Comparison of ENCODE assay signal across 1 cellular context in genomic region chr2:21043744-21044532, GRCh38.
A peak's percentile ranks its signal among the peaks of the same experiment; 100 is the strongest.
TF ChIP-seq lines count a peak whose summit lies in the region.

TSS of gene APOB (minus strand) at chr2:21044073. CDS start at chr2:21043945, 128 bp downstream.

TF ChIP-seq in HepG2, 621 proteins besides CTCF, POLR2A, EP300 and RAD21 (continued from another document and continues in another):
- TF ChIP-seq ZNF556 (CRISPR knock-in tag; IDR thresholded peaks at IDR 0.05; ENCODE audit: borderline replicate concordance): peak; percentile 72; the same call in 1 of the 2 replicates
- TF ChIP-seq ZNF598 (CRISPR knock-in tag; IDR thresholded peaks at IDR 0.05; ENCODE audit: borderline replicate concordance): no peak; the same call in 1 of the 2 replicates
- TF ChIP-seq ZBTB42 (CRISPR knock-in tag; IDR thresholded peaks at IDR 0.05): peak; percentile 83; the same call in 1 of the 2 replicates
- TF ChIP-seq, protein P1, sequence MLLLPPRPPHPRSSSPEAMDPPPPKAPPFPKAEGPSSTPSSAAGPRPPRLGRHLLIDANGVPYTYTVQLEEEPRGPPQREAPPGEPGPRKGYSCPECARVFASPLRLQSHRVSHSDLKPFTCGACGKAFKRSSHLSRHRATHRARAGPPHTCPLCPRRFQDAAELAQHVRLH (CRISPR knock-in tag; IDR thresholded peaks at IDR 0.05; ENCODE audit: borderline replicate concordance, low read depth): peak; percentile 84
- TF ChIP-seq KAT2B (IDR thresholded peaks at IDR 0.05; ENCODE audit: borderline replicate concordance, low read depth, low read length): no peak
- TF ChIP-seq HMG20A (CRISPR knock-in tag; IDR thresholded peaks at IDR 0.05; ENCODE audit: borderline replicate concordance): peak; percentile 92
- TF ChIP-seq FOXA3 (CRISPR knock-in tag; IDR thresholded peaks at IDR 0.05): peak; percentile 94
- 0 out of 2 replicates have a peak, but pooled peaks have one; percentile 22 for TF ChIP-seq KDM1A (CRISPR knock-in tag; IDR thresholded peaks at IDR 0.05)
- TF ChIP-seq KDM5A (IDR thresholded peaks at IDR 0.05; ENCODE audit: borderline replicate concordance, low read length): no peak
- no peak; the same call in 1 of the 2 replicates for TF ChIP-seq SMARCC2 (IDR thresholded peaks at IDR 0.05)
- TF ChIP-seq ZNF317 (CRISPR knock-in tag; IDR thresholded peaks at IDR 0.05): no peak
- TF ChIP-seq TFAP4 (IDR thresholded peaks at IDR 0.05; ENCODE audit: borderline replicate concordance, low read depth): peak; percentile 81
- no peak; the same call in 1 of the 2 replicates for TF ChIP-seq ZNF460 (CRISPR knock-in tag; IDR thresholded peaks at IDR 0.05; ENCODE audit: borderline replicate concordance)
- TF ChIP-seq, protein P2, sequence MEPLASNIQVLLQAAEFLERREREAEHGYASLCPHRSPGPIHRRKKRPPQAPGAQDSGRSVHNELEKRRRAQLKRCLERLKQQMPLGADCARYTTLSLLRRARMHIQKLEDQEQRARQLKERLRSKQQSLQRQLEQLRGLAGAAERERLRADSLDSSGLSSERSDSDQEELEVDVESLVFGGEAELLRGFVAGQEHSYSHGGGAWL (CRISPR knock-in tag; IDR thresholded peaks at IDR 0.05): peak; percentile 78
- TF ChIP-seq, protein P3, sequence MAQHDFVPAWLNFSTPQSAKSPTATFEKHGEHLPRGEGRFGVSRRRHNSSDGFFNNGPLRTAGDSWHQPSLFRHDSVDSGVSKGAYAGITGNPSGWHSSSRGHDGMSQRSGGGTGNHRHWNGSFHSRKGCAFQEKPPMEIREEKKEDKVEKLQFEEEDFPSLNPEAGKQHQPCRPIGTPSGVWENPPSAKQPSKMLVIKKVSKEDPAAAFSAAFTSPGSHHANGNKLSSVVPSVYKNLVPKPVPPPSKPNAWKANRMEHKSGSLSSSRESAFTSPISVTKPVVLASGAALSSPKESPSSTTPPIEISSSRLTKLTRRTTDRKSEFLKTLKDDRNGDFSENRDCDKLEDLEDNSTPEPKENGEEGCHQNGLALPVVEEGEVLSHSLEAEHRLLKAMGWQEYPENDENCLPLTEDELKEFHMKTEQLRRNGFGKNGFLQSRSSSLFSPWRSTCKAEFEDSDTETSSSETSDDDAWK (CRISPR knock-in tag; IDR thresholded peaks at IDR 0.05): no peak
- TF ChIP-seq ZNF687 (CRISPR knock-in tag; IDR thresholded peaks at IDR 0.05): peak; percentile 88
- TF ChIP-seq ZBTB26 (CRISPR knock-in tag; IDR thresholded peaks at IDR 0.05; ENCODE audit: borderline replicate concordance): peak; percentile 82; the same call in 1 of the 2 replicates
- TF ChIP-seq ZNF777 (CRISPR knock-in tag; IDR thresholded peaks at IDR 0.05): peak; percentile 60; the same call in 1 of the 2 replicates
- peak; percentile 99 for TF ChIP-seq MED13 (CRISPR knock-in tag; IDR thresholded peaks at IDR 0.05)
- TF ChIP-seq ZNF383 (CRISPR knock-in tag; IDR thresholded peaks at IDR 0.05; ENCODE audit: borderline replicate concordance): peak; percentile 64; the same call in 1 of the 2 replicates
- TF ChIP-seq ZBED4 (CRISPR knock-in tag; IDR thresholded peaks at IDR 0.05; ENCODE audit: borderline replicate concordance): peak; percentile 66; the same call in 1 of the 2 replicates
- TF ChIP-seq PLSCR1 (CRISPR knock-in tag; IDR thresholded peaks at IDR 0.05; ENCODE audit: borderline replicate concordance): no peak
- peak; percentile 97 for TF ChIP-seq HDAC2 (CRISPR knock-in tag; IDR thresholded peaks at IDR 0.05)
- TF ChIP-seq ZMYM3 (CRISPR knock-in tag; IDR thresholded peaks at IDR 0.05): no peak; the same call in 1 of the 2 replicates
- TF ChIP-seq TBP (CRISPR knock-in tag; IDR thresholded peaks at IDR 0.05): peak; percentile 92
- peak; percentile 68 for TF ChIP-seq SP5 (CRISPR knock-in tag; IDR thresholded peaks at IDR 0.05; ENCODE audit: borderline replicate concordance, low read depth)
- TF ChIP-seq ZNF18 (CRISPR knock-in tag; IDR thresholded peaks at IDR 0.05; ENCODE audit: insufficient replicate concordance): peak; percentile 91
- peak; percentile 60 for TF ChIP-seq ZNF121 (CRISPR knock-in tag; IDR thresholded peaks at IDR 0.05)
- no peak for TF ChIP-seq ARID3A (IDR thresholded peaks at IDR 0.05; ENCODE audit: low read depth, low read length)
- no peak for TF ChIP-seq FOXA1 (IDR thresholded peaks at IDR 0.05)
- TF ChIP-seq FOXA1 (CRISPR knock-in tag; IDR thresholded peaks at IDR 0.05): peak; percentile 93
- TF ChIP-seq ZFX (CRISPR knock-in tag; IDR thresholded peaks at IDR 0.05; ENCODE audit: low read depth): peak; percentile 89
- peak; percentile 19; the same call in 1 of the 2 replicates for TF ChIP-seq ZNF747 (CRISPR knock-in tag; IDR thresholded peaks at IDR 0.05; ENCODE audit: borderline replicate concordance)
- TF ChIP-seq HOXD1 (CRISPR knock-in tag; IDR thresholded peaks at IDR 0.05): peak; percentile 96; the same call in 1 of the 2 replicates
- TF ChIP-seq KDM2A (CRISPR knock-in tag; IDR thresholded peaks at IDR 0.05; ENCODE audit: borderline replicate concordance, low read depth): peak; percentile 82; the same call in 1 of the 2 replicates
- peak; percentile 96 for TF ChIP-seq NKX3-1 (CRISPR knock-in tag; IDR thresholded peaks at IDR 0.05)
- peak; percentile 94; the same call in 1 of the 2 replicates for TF ChIP-seq TMF1 (CRISPR knock-in tag; IDR thresholded peaks at IDR 0.05; ENCODE audit: low read depth)
- no peak for TF ChIP-seq ZNF484 (CRISPR knock-in tag; IDR thresholded peaks at IDR 0.05; ENCODE audit: borderline replicate concordance, low read depth)
- peak; percentile 32; the same call in 1 of the 2 replicates for TF ChIP-seq ZBTB3 (CRISPR knock-in tag; IDR thresholded peaks at IDR 0.05; ENCODE audit: borderline replicate concordance, low read depth)
- peak; percentile 91; the same call in 1 of the 2 replicates for TF ChIP-seq SMAD1 (CRISPR knock-in tag; IDR thresholded peaks at IDR 0.05; ENCODE audit: borderline replicate concordance, low read depth)
- TF ChIP-seq, protein P4, sequence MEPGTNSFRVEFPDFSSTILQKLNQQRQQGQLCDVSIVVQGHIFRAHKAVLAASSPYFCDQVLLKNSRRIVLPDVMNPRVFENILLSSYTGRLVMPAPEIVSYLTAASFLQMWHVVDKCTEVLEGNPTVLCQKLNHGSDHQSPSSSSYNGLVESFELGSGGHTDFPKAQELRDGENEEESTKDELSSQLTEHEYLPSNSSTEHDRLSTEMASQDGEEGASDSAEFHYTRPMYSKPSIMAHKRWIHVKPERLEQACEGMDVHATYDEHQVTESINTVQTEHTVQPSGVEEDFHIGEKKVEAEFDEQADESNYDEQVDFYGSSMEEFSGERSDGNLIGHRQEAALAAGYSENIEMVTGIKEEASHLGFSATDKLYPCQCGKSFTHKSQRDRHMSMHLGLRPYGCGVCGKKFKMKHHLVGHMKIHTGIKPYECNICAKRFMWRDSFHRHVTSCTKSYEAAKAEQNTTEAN (CRISPR knock-in tag; conservative IDR thresholded peaks at IDR 0.05): peak; percentile 93
- TF ChIP-seq MYNN (CRISPR knock-in tag; IDR thresholded peaks at IDR 0.05; ENCODE audit: low read depth): no peak
- no peak for TF ChIP-seq CENPX (CRISPR knock-in tag; IDR thresholded peaks at IDR 0.05)
- TF ChIP-seq TEAD2 (CRISPR knock-in tag; IDR thresholded peaks at IDR 0.05): peak; percentile 81
- peak; percentile 98 for TF ChIP-seq ZIK1 (CRISPR knock-in tag; IDR thresholded peaks at IDR 0.05; ENCODE audit: borderline replicate concordance, low read depth)
- no peak for TF ChIP-seq SMYD3 (CRISPR knock-in tag; IDR thresholded peaks at IDR 0.05)
- no peak for TF ChIP-seq SCMH1 (CRISPR knock-in tag; IDR thresholded peaks at IDR 0.05; ENCODE audit: borderline replicate concordance)
